Comparison of ENCODE assay signal across 8 cellular contexts in genomic region chr22:23787600-23787896, GRCh38. TPM values are rescaled to one million over a fixed set of nuclear protein-coding genes. Genes with fewer than 3 reads are reported as not detected.
DNase-seq lines count a peak whose midpoint lies in the region; ATAC-seq and TF ChIP-seq lines count a peak whose summit lies in the region.

No MANE protein-coding gene starts in this region.

- H3K4me2 ChIP-seq in neural cell (ENCODE audit: low read length) = peak overlapping the region; percentile 77

- no peaks in the 10 kb centered on the region for H3K9me3 ChIP-seq in neural cell (ENCODE audit: low read length)

- peak overlapping the region; percentile 99 for H3K27ac ChIP-seq in cingulate gyrus (ENCODE audit: low read depth, low read length)
- peak overlapping the region; percentile 99 for H3K27ac ChIP-seq in neural cell (ENCODE audit: low read length)

- no peaks in the 10 kb centered on the region for H3K27me3 ChIP-seq in neural cell (ENCODE audit: insufficient read depth, low read depth, low read length)

- DNase-seq in GM12864 (ENCODE audit: low read depth) = no peak
- DNase-seq in NCI-H1048 (lab: John Stamatoyannopoulos, UW) = no peak
- no peak for DNase-seq in NCI-H524 (lab: John Stamatoyannopoulos, UW)

- H3K4me3 ChIP-seq in GM12864 (ENCODE audit: low read depth, low read length) (peak overlapping the region; percentile 70), neural cell (ENCODE audit: low read length) (peak overlapping the region; percentile 83)

- peaks cover 5% of the 10 kb centered on the region for H4K20me1 ChIP-seq in neural cell (ENCODE audit: insufficient read depth)

- ATAC-seq in HG03565 (IDR thresholded peaks at IDR 0.05; ENCODE audit: unreplicated experiment) (peak; percentile 1), GM18519 (IDR thresholded peaks at IDR 0.05; ENCODE audit: low FRiP score, unreplicated experiment) (no peak), GM18511 (IDR thresholded peaks at IDR 0.05; ENCODE audit: unreplicated experiment) (no peak)

- H3K9me2 ChIP-seq in neural cell (ENCODE audit: insufficient read depth, low read length) = no peaks in the 10 kb centered on the region

- peak overlapping the region; percentile 100 for H3K9ac ChIP-seq in neural cell (ENCODE audit: low read length)

- TF ChIP-seq CTCF in GM12864 (IDR thresholded peaks at IDR 0.05; ENCODE audit: low read depth, low read length, missing control alignments) (no peak), neural cell (IDR thresholded peaks at IDR 0.05; ENCODE audit: poor library complexity, severe bottlenecking) (no peak)

- no peaks in the 10 kb centered on the region for H3K36me3 ChIP-seq in neural cell (ENCODE audit: insufficient read depth, low read length)

- peaks cover 47% of the 10 kb centered on the region for H3K79me2 ChIP-seq in neural cell (replicated peaks; ENCODE audit: insufficient read depth, low read length)

- no peak for TF ChIP-seq EP300 in neural cell (conservative IDR thresholded peaks at IDR 0.05; ENCODE audit: poor library complexity, severe bottlenecking)

- no peaks in the 10 kb centered on the region for H3F3A ChIP-seq in neural cell (ENCODE audit: insufficient read depth, low read length, poor library complexity, severe bottlenecking)

- TF ChIP-seq RAD21 in neural cell (conservative IDR thresholded peaks at IDR 0.05) = no peak

- H2AFZ ChIP-seq in neural cell (ENCODE audit: low read depth, low read length) = peak overlapping the region; percentile 35

TF ChIP-seq in neural cell, 6 proteins besides CTCF, POLR2A, EP300 and RAD21:
- TF ChIP-seq POLR2AphosphoS5 (IDR thresholded peaks at IDR 0.05) (no peak), TAF1 (IDR thresholded peaks at IDR 0.05; ENCODE audit: low read depth) (no peak), REST (IDR thresholded peaks at IDR 0.05; ENCODE audit: borderline replicate concordance) (no peak), EZH2 (IDR thresholded peaks at IDR 0.05; ENCODE audit: borderline replicate concordance, insufficient read depth, low read length, poor library complexity, severe bottlenecking) (no peak), MXI1 (conservative IDR thresholded peaks at IDR 0.05; ENCODE audit: poor library complexity, severe bottlenecking) (no peak), SMC3 (conservative IDR thresholded peaks at IDR 0.05; ENCODE audit: poor library complexity) (no peak)
TF ChIP-seq in neural cell: peak in this region for 0.

RNA-seq across cellular contexts. Expression of gene SMARCB1, which starts 0.8 kb away (rescaled TPM):
- 97.5 and 98.9 TPM in 2 replicates for polyA plus RNA-seq in neural cell
- 46.9 and 48.9 TPM in 2 replicates for polyA minus RNA-seq in neural cell

RNA-seq across cellular contexts. Expression of gene MMP11, which starts 14.9 kb away (rescaled TPM):
- 9.3 and 12.2 TPM in 2 replicates for polyA plus RNA-seq in neural cell
- 6.3 and 9.3 TPM in 2 replicates for polyA minus RNA-seq in neural cell

RNA-seq across cellular contexts. Expression of gene CHCHD10, which starts 19.8 kb away (rescaled TPM):
- polyA plus RNA-seq in neural cell = 3.8 TPM in 1 of 2 replicates, not detected in the other
- polyA minus RNA-seq in neural cell = 3.2 and 8.1 TPM in 2 replicates

RNA-seq across cellular contexts. Expression of gene C22orf15, which starts 24.8 kb away (rescaled TPM):
- polyA plus RNA-seq in neural cell = not detected in 2 replicates
- polyA minus RNA-seq in neural cell = not detected in 2 replicates

RNA-seq across cellular contexts. Expression of gene VPREB3, which starts 33.3 kb away (rescaled TPM):
- not detected in 2 replicates for polyA plus RNA-seq in neural cell
- polyA minus RNA-seq in neural cell = not detected in 2 replicates
